ENCODE assay signal across 5 cellular contexts in genomic region chr10:37762287-37762686, GRCh38.
"Had no signal": no experiment of that assay in that cellular context is flagged by ENCODE, and none has a peak within 500 bp of the region (broad histone marks: within the 10 kb centered on the region; RNA-seq: fewer than 3 reads in every experiment).

No MANE protein-coding gene starts in this region.

- H3K36me3 Mint-ChIP-seq: IgD-negative memory B cell had no signal

- H3K4me3 Mint-ChIP-seq: GM23338, H9 had no signal

- DNase-seq: H9, HCEC 1CT, KBM-7 had no signal

- H3K27ac Mint-ChIP-seq: GM23338, H9, IgD-negative memory B cell had no signal

- H3K4me1 Mint-ChIP-seq: GM23338, H9, IgD-negative memory B cell had no signal

- H3K27me3 Mint-ChIP-seq: IgD-negative memory B cell had no signal

- H3K4me3 ChIP-seq: GM23338 had no signal

- ATAC-seq: GM23338 had no signal
